Comparison of ENCODE assay signal across 9 cellular contexts in genomic region chr13:73477441-73477840, GRCh38.
"Had no signal": no experiment of that assay in that cellular context is flagged by ENCODE, and none has a peak within 500 bp of the region (broad histone marks: within the 10 kb centered on the region; RNA-seq: fewer than 3 reads in every experiment).

No MANE protein-coding gene starts in this region.

- H3K4me1 Mint-ChIP-seq: GM23338, H9 had no signal

- H3K9me3 Mint-ChIP-seq: GM23338, H9, HFFc6 had no signal

- H3K4me3 ChIP-seq: GM23248, GM23338, HAP-1 had no signal

- H3K27ac Mint-ChIP-seq: GM23338, H9, HFFc6 had no signal

- H3K4me1 ChIP-seq: HAP-1 had no signal

- H3K9me3 ChIP-seq: HAP-1 had no signal

- H3K36me3 ChIP-seq: HAP-1 had no signal

- DNase-seq: GM23248, GOT3, H7, H9, HCEC 1CT, HFFc6 had no signal

- H3K4me3 Mint-ChIP-seq: GM23338, H9, HFFc6 had no signal

- ATAC-seq: GM23338, HCT116 had no signal
